ENCODE assay signal across 11 cellular contexts in the genomic region with DNA sequence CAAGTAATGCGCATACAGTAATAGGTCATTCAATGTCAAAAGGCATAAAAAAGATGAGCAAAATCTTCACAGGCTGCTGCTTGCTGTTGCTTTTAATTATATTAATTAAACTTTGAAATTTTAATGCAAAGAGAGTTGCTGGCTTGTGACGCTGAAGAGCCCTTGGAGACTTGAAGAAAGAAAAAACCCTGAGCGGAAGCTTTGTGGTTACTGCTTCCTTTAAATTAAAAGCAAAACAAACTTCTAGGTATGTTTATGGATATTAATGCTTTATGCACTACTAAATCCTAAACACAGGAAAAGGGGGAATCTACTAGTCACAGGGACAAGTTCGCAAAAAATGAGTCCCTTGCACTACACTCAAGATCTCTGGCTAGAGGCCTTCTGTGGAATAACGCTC.
DNase-seq lines count a peak whose midpoint lies in the region; TF ChIP-seq lines count a peak whose summit lies in the region.
"Had no signal": no experiment of that assay in that cellular context is flagged by ENCODE, and none has a peak within 500 bp of the region (broad histone marks: within the 10 kb centered on the region; RNA-seq: fewer than 3 reads in every experiment).

No MANE protein-coding gene starts in this region.

- no peak for TF ChIP-seq CTCF in neutrophil (IDR thresholded peaks at IDR 0.05)
- TF ChIP-seq CTCF in WERI-Rb-1 (IDR thresholded peaks at IDR 0.05; ENCODE audit: low read depth, low read length) = no peak

- peaks cover 44 to 47% of the 10 kb centered on the region in 2 donors for H3K36me3 Mint-ChIP-seq in CD4-positive, alpha-beta memory T cell

- H3K9ac ChIP-seq in BLaER1 = no peak overlapping the region

- no peaks in the 10 kb centered on the region for H4K20me1 ChIP-seq in BLaER1

- H3K27me3 ChIP-seq in BLaER1 = no peaks in the 10 kb centered on the region
- no peaks in the 10 kb centered on the region for H3K27me3 ChIP-seq in CD4-positive, alpha-beta memory T cell (ENCODE audit: insufficient read depth, low read length)
- no peaks in the 10 kb centered on the region for H3K27me3 ChIP-seq in neutrophil
- no peaks in the 10 kb centered on the region for H3K27me3 ChIP-seq in WERI-Rb-1 (ENCODE audit: insufficient read depth, low read depth, severe bottlenecking)

- DNase-seq in CD4-positive, alpha-beta memory T cell = no peak
- DNase-seq in central memory CD4-positive, alpha-beta T cell = peak; percentile 5
- DNase-seq in putamen (ENCODE audit: low spot score) (no peak), WERI-Rb-1 (no peak), RKO (ENCODE audit: low spot score) (no peak)
- DNase-seq: Caco-2, GOT3, H9 had no signal

- peaks cover 26% of the 10 kb centered on the region for H3K4me1 ChIP-seq in BLaER1
- H3K4me1 ChIP-seq in CD4-positive, alpha-beta memory T cell (ENCODE audit: insufficient read depth, low read length) = peaks cover 7% of the 10 kb centered on the region
- peaks cover 30 to 48% of the 10 kb centered on the region in 2 experiments for H3K4me1 ChIP-seq in neutrophil (ENCODE audit: control insufficient read depth in 1 of 2, insufficient read depth in 1 of 2, low read depth in 1 of 2, low read length in 1 of 2)
- H3K4me1 ChIP-seq: Caco-2 had no signal

- POLR2A ChIA-PET in CD4-positive, alpha-beta memory T cell (lab: Charles Lee; ENCODE audit: partially characterized antibody) = no interaction called here

- H3K36me3 ChIP-seq in BLaER1 (no peaks in the 10 kb centered on the region), neutrophil (peaks cover 22% of the 10 kb centered on the region), WERI-Rb-1 (peaks cover 18% of the 10 kb centered on the region)
- H3K36me3 ChIP-seq in CD4-positive, alpha-beta memory T cell (ENCODE audit: insufficient read depth, low read length) = no peaks in the 10 kb centered on the region

- intact Hi-C loops in CD4-positive, alpha-beta memory T cell (cut with micrococcal nuclease) = no loop called here

- H3K27ac Mint-ChIP-seq in CD4-positive, alpha-beta memory T cell = no peak overlapping the region
- H3K27ac Mint-ChIP-seq: H9 had no signal

- peak overlapping the region; percentile 74 for H3K4me2 ChIP-seq in BLaER1

- H3K9me3 ChIP-seq in BLaER1 (no peaks in the 10 kb centered on the region), neutrophil (no peaks in the 10 kb centered on the region), WERI-Rb-1 (ENCODE audit: severe bottlenecking) (no peaks in the 10 kb centered on the region)
- H3K9me3 ChIP-seq in CD4-positive, alpha-beta memory T cell (ENCODE audit: control insufficient read depth in 1 of 2, low read length in 2 of 2) = no peaks in the 10 kb centered on the region
- H3K9me3 ChIP-seq: Caco-2 had no signal

- H3K27me3 Mint-ChIP-seq in CD4-positive, alpha-beta memory T cell = no peaks in the 10 kb centered on the region
- H3K27me3 Mint-ChIP-seq: CD4-positive, CD25-positive, alpha-beta regulatory T cell had no signal

- no peaks in the 10 kb centered on the region for H3K9me3 Mint-ChIP-seq in CD4-positive, alpha-beta memory T cell
- H3K9me3 Mint-ChIP-seq: H9 had no signal

- H3K4me1 Mint-ChIP-seq in CD4-positive, alpha-beta memory T cell = peaks cover 6 to 19% (median 17%) of the 10 kb centered on the region in 4 donors
- H3K4me1 Mint-ChIP-seq: H9 had no signal

- no peak overlapping the region for H3K4me3 ChIP-seq in BLaER1
- H3K4me3 ChIP-seq in CD4-positive, alpha-beta memory T cell (ENCODE audit: low read length in 2 of 2) = no peak overlapping the region
- peak overlapping the region in 1 of 2 experiments; percentile 23 for H3K4me3 ChIP-seq in neutrophil (ENCODE audit: low read depth in 1 of 2, low read length in 1 of 2)
- no peak overlapping the region for H3K4me3 ChIP-seq in WERI-Rb-1 (ENCODE audit: low read depth, low read length)

- H3K4me3 Mint-ChIP-seq in CD4-positive, alpha-beta memory T cell = peak overlapping the region in 6 of 8 donors; percentile 5 to 62 (median 40)
- H3K4me3 Mint-ChIP-seq: H9 had no signal

- CTCF ChIA-PET in CD4-positive, alpha-beta memory T cell (lab: Charles Lee; ENCODE audit: partially characterized antibody) = no interaction called here

- H3K27ac ChIP-seq in BLaER1 (no peak overlapping the region), neutrophil (peak overlapping the region; percentile 85), WERI-Rb-1 (no peak overlapping the region)
- no peak overlapping the region for H3K27ac ChIP-seq in CD4-positive, alpha-beta memory T cell (ENCODE audit: low read depth, low read length)
